In the genomic region with DNA sequence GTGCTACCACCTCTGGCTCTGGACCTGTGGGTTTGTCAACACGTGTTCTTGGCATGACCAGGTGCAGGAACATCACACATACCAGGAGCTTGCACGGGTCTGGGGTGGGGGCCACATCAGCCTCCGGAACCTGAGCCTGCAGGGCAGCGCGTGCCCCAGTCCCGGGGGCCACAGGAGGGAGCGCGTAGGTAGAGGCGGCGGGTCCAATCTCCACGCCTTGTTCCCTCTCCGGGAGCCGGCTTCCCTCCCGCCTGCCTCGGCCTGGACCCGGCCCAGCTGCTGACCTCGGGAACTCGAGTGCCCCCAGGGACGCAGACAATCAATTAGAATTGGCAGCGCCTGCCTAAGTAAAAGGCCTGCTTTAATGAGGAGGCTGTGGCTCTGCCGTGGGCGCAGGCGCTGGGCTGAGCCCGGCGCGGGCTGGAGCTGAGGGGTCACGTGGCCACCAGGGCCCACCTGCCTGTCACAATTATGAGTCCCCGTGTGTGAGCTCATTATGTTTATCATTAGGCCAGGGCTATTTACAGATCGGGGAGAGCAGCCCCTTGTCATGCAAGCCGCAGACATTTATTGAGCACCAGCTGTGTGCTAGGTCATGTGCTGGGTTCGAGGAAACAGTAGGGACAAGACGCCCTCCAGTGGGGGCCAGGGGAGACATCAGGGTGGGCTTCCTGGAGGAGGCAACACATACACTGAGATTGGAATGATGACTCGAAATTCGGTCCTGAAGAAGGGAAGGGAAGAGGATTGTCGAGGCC, we compare ENCODE assay signal across 9 cellular contexts. TPM values are rescaled to one million over a fixed set of nuclear protein-coding genes. Genes with fewer than 3 reads are reported as not detected.
DNase-seq lines count a peak whose midpoint lies in the region; ATAC-seq, FAIRE-seq and TF ChIP-seq lines count a peak whose summit lies in the region.
"Had no signal": no experiment of that assay in that cellular context is flagged by ENCODE, and none has a peak within 500 bp of the region (broad histone marks: within the 10 kb centered on the region; RNA-seq: fewer than 3 reads in every experiment).

No MANE protein-coding gene starts in this region.

- H3K9ac ChIP-seq in keratinocyte (ENCODE audit: control insufficient read depth, extremely low read depth, insufficient read depth, low read length), result no peak overlapping the region

- H3K9me1 ChIP-seq in keratinocyte (ENCODE audit: control insufficient read depth, extremely low read depth, insufficient read depth, low read length), result no peaks in the 10 kb centered on the region

- H3K27ac ChIP-seq in WERI-Rb-1 (no peak overlapping the region; the same call in 1 of the 2 replicates), keratinocyte (ENCODE audit: control insufficient read depth, insufficient read depth, low read length) (no peak overlapping the region)

- no peaks in the 10 kb centered on the region for H3K27me3 ChIP-seq in WERI-Rb-1 (ENCODE audit: insufficient read depth, low read depth, severe bottlenecking)
- peaks cover 23% of the 10 kb centered on the region for H3K27me3 ChIP-seq in keratinocyte (ENCODE audit: control insufficient read depth, extremely low read depth, insufficient read depth, low read length)

- no peaks in the 10 kb centered on the region for H3K36me3 ChIP-seq in WERI-Rb-1
- H3K36me3 ChIP-seq in keratinocyte (ENCODE audit: control insufficient read depth in 2 of 2, extremely low read depth in 1 of 2, insufficient read depth in 2 of 2, low read length in 2 of 2), result no peaks in the 10 kb centered on the region

- H3K4me3 ChIP-seq in WERI-Rb-1 (ENCODE audit: low read depth, low read length) (peak overlapping the region; percentile 32), keratinocyte (ENCODE audit: control insufficient read depth in 2 of 3, extremely low read depth in 1 of 3, insufficient read depth in 2 of 3, low read depth in 1 of 3, low read length in 3 of 3) (no peak overlapping the region)

- no peak overlapping the region for H3K4me2 ChIP-seq in keratinocyte (ENCODE audit: control insufficient read depth, extremely low read depth, insufficient read depth, low read depth, low read length)

- no peaks in the 10 kb centered on the region for H3K79me2 ChIP-seq in keratinocyte (ENCODE audit: control insufficient read depth, insufficient read depth, low read length)

- DNase-seq in Ammon's horn (ENCODE audit: low spot score) (peak; percentile 54), NCI-H1105 treated with DMSO at 0.1 percent for 48 hours (lab: John Stamatoyannopoulos, UW) (peak; percentile 96), WERI-Rb-1 (peak; percentile 74), keratinocyte (ENCODE audit: low read depth, low spot score) (no peak), dedifferentiated amniotic fluid mesenchymal stem cell (ENCODE audit: extremely low spot score) (no peak)
- no peak for DNase-seq in stimulated activated CD4-positive, alpha-beta T cell treated with anti-CD3 and anti-CD28 coated beads, Interleukin-12 subunit alpha, Interleukin-12 subunit beta, amount 100 ng/mL, for 4 hours
- DNase-seq in activated CD4-positive, alpha-beta T cell treated with anti-CD3 and anti-CD28 coated beads, Interleukin-2, amount 50 U/mL, for 48 hours, result no peak
- DNase-seq: KG1 had no signal

- no peak for ATAC-seq in HG03045 (IDR thresholded peaks at IDR 0.05; ENCODE audit: unreplicated experiment)

- H3K9me3 ChIP-seq in WERI-Rb-1 (ENCODE audit: severe bottlenecking) (no peaks in the 10 kb centered on the region), keratinocyte (ENCODE audit: control insufficient read depth, low read depth, low read length) (no peaks in the 10 kb centered on the region)

- TF ChIP-seq CTCF in WERI-Rb-1 (IDR thresholded peaks at IDR 0.05; ENCODE audit: low read depth, low read length) (0 out of 2 replicates have a peak, but pooled peaks have one; percentile 8), keratinocyte (optimal IDR thresholded peaks at IDR 0.05 in 1 of 3, IDR thresholded peaks at IDR 0.05 in 1 of 3, conservative IDR thresholded peaks at IDR 0.05 in 1 of 3; ENCODE audit: extremely low read depth in 1 of 3, insufficient read depth in 2 of 3, low read length in 3 of 3) (peak in 1 of 3 experiments; percentile 9)

- no peaks in the 10 kb centered on the region for H3K4me1 ChIP-seq in keratinocyte (ENCODE audit: control insufficient read depth, extremely low read depth, insufficient read depth, low read length)

- dilution Hi-C loops in keratinocyte (cut with MboI; ENCODE audit: extremely low pct_ligation_motif_present, low sequenced_read_pairs), result no loop called here

- FAIRE-seq in keratinocyte (lab: Jason Lieb, UNC), result no peak

- H4K20me1 ChIP-seq in keratinocyte (ENCODE audit: control insufficient read depth, extremely low read depth, insufficient read depth, low read length), result no peaks in the 10 kb centered on the region

- H2AFZ ChIP-seq in keratinocyte (ENCODE audit: control insufficient read depth, low read length), result peak overlapping the region; percentile 43

RNA-seq across cellular contexts. Expression of a gene that starts 32.2 kb away (rescaled TPM):
- 2.5 to 5.1 TPM (median 4.7 TPM) in 3 replicates for polyA plus RNA-seq in keratinocyte
- polyA plus RNA-seq in keratinocyte (2011; ENCODE audit: low read depth), result 1.1 TPM
- polyA plus RNA-seq in keratinocyte (2011; cell fraction: cytosol; rRNA removed), result 2.3 and 4.1 TPM in 2 replicates
- 2.8 and 3.6 TPM in 2 replicates for polyA plus RNA-seq in keratinocyte (2011; cell fraction: nucleus; rRNA removed)
- 2.0 and 6.5 TPM in 2 replicates for polyA plus RNA-seq in keratinocyte (2012; ENCODE audit: low replicate concordance)
- polyA minus RNA-seq in keratinocyte, result 2.0 to 5.3 TPM (median 4.2 TPM) in 3 replicates
- polyA minus RNA-seq in keratinocyte (2011; cell fraction: cytosol; rRNA and poly(A)+ RNA removed), result 5.6 TPM
- 1.4 and 2.1 TPM in 2 replicates for polyA minus RNA-seq in keratinocyte (2011; cell fraction: nucleus; rRNA and poly(A)+ RNA removed)

RNA-seq across cellular contexts. Expression of a gene that starts 47.6 kb away (rescaled TPM):
- polyA plus RNA-seq in keratinocyte, result 0.41 to 1.1 TPM (median 1.1 TPM) in 3 replicates
- polyA plus RNA-seq in keratinocyte (2011; ENCODE audit: low read depth), result not detected
- 0.41 and 1.4 TPM in 2 replicates for polyA plus RNA-seq in keratinocyte (2011; cell fraction: cytosol; rRNA removed)
- polyA plus RNA-seq in keratinocyte (2011; cell fraction: nucleus; rRNA removed), result 0.97 and 2.1 TPM in 2 replicates
- polyA plus RNA-seq in keratinocyte (2012; ENCODE audit: low replicate concordance), result 0.20 and 1.4 TPM in 2 replicates
- polyA minus RNA-seq in keratinocyte, result 1.8 to 4.3 TPM (median 2.9 TPM) in 3 replicates
- 2.7 TPM for polyA minus RNA-seq in keratinocyte (2011; cell fraction: cytosol; rRNA and poly(A)+ RNA removed)
- 1.6 and 3.0 TPM in 2 replicates for polyA minus RNA-seq in keratinocyte (2011; cell fraction: nucleus; rRNA and poly(A)+ RNA removed)

Comparison
In these comparisons a context has a peak if more than half of its experiments do, and no peak if none do; other contexts are left out.
1. DNase-seq: peak in Ammon's horn (single experiment), NCI-H1105 treated with DMSO at 0.1 percent for 48 hours (single experiment) and WERI-Rb-1 (single experiment); none in keratinocyte (single experiment), stimulated activated CD4-positive, alpha-beta T cell treated with anti-CD3 and anti-CD28 coated beads, Interleukin-12 subunit alpha, Interleukin-12 subunit beta, amount 100 ng/mL, for 4 hours (single experiment), dedifferentiated amniotic fluid mesenchymal stem cell (single experiment) and activated CD4-positive, alpha-beta T cell treated with anti-CD3 and anti-CD28 coated beads, Interleukin-2, amount 50 U/mL, for 48 hours (0 of 2).